ENCODE assay signal across 24 cellular contexts in the genomic region with DNA sequence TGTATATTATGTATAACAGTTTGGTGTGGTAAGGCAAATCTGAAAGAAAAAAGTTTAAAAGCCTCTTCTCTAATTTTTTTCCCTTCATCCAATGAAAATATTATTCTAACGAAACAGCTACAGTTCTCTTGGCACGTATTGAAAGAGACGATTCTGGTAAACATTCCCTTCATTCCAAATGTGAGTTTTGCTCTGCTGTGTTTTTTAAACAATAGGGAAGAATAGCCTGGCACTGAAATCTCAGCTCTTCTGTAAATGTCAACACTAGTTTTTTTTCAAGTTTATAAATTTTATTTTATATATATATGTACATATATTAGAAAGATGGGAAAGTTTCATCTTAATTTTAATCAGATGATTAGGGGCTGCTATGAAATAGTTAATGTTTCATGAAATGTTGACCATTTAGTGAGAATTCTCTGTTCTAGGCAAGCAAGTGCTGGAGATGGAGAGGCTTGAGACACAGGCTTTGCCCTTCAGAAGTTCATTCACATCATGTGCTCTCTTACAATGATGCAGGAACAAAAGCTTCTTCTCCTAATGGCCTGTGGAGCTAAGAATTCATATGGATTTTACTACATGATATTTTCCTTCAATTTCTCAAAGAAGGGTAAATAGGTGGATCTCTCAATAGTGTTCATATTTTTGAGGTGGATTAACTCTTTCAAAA. TPM values are rescaled to one million over a fixed set of nuclear protein-coding genes. Genes with fewer than 3 reads are reported as not detected.
A peak's percentile ranks its signal among the peaks of the same experiment; 100 is the strongest.
DNase-seq lines count a peak whose midpoint lies in the region; ATAC-seq and TF ChIP-seq lines count a peak whose summit lies in the region.
"Had no signal": no experiment of that assay in that cellular context is flagged by ENCODE, and none has a peak within 500 bp of the region (broad histone marks: within the 10 kb centered on the region; RNA-seq: fewer than 3 reads in every experiment).

No MANE protein-coding gene starts in this region.

- POLR2A ChIA-PET in CD8-positive, alpha-beta T cell (lab: Charles Lee): interaction anchor here (0.6 to 1.1 kb wide), 3 partner anchors 8 to 77 kb away, joined by 3 to 4 read pairs (median 3); no protein-coding TSS in a partner anchor

- H3K4me3 ChIP-seq in CD8-positive, alpha-beta T cell (ENCODE audit: low read depth, low read length): no peak overlapping the region
- no peak overlapping the region for H3K4me3 ChIP-seq in fibroblast of the aortic adventitia (ENCODE audit: low read depth, low read length)
- H3K4me3 ChIP-seq: stomach, upper lobe of right lung had no signal

- peaks cover 57% of the 10 kb centered on the region for H3K4me1 ChIP-seq in CD8-positive, alpha-beta T cell (ENCODE audit: insufficient read depth, low read length)

- CTCF ChIA-PET in CD8-positive, alpha-beta T cell (lab: Charles Lee): interaction anchor here (0.5 to 8.7 kb wide), 5 partner anchors 24 to 214 kb away, joined by 3 to 81 read pairs (median 3); partner anchors contain the start of gene MCM3

- no peaks in the 10 kb centered on the region for H3K9me3 ChIP-seq in CD8-positive, alpha-beta T cell (ENCODE audit: low read length)
- H3K9me3 ChIP-seq: stomach, upper lobe of right lung had no signal

- peaks cover 66% of the 10 kb centered on the region for H3K36me3 Mint-ChIP-seq in CD8-positive, alpha-beta T cell
- H3K36me3 Mint-ChIP-seq: naive B cell had no signal

- no peak for ATAC-seq in CD8-positive, alpha-beta T cell
- ATAC-seq in HG03139 (IDR thresholded peaks at IDR 0.05; ENCODE audit: unreplicated experiment): no peak
- no peak for ATAC-seq in GM19455 (IDR thresholded peaks at IDR 0.05; ENCODE audit: unreplicated experiment)
- ATAC-seq: activated CD8-positive, alpha-beta T cell treated with anti-CD3 and anti-CD28 coated beads, Interleukin-2, amount 10 ng/mL, durations not matched to agents 7 days and 5 days; left colon; right cardiac atrium; upper lobe of right lung had no signal

- no peak for DNase-seq in CD8-positive, alpha-beta T cell
- DNase-seq in astrocyte of the hippocampus (ENCODE audit: low read depth, low spot score) (peak; percentile 43), fibroblast of the aortic adventitia (ENCODE audit: low read depth) (peak; percentile 55), pons (ENCODE audit: low spot score) (peak; percentile 86), NCI-H510A treated with DMSO at 0.1 percent for 48 hours (lab: John Stamatoyannopoulos, UW) (no peak), HPDE6-E6E7 (ENCODE audit: extremely low spot score) (no peak)
- DNase-seq: activated CD4-positive, CD25-positive, alpha-beta regulatory T cell treated with anti-CD3 and anti-CD28 coated beads, Interleukin-2, amount 50 U/mL, for 72 hours; activated CD8-positive, alpha-beta T cell treated with anti-CD3 and anti-CD28 coated beads, Interleukin-2, amount 10 ng/mL, durations not matched to agents 7 days and 5 days; activated gamma-delta T cell treated with Interleukin-2 at 50 U/mL for 16 hours; effector CD4-positive, alpha-beta T cell; H9; KG1; left colon; mesenchymal stem cell; naive B cell; NCI-H1694 treated with DMSO at 0.1 percent for 48 hours; NCI-H2171 treated with DMSO at 0.1 percent for 48 hours; NCI-H526 treated with DMSO at 0.1 percent for 48 hours; right cardiac atrium; stomach; upper lobe of right lung had no signal

- no peak overlapping the region for H3K27ac ChIP-seq in CD8-positive, alpha-beta T cell (ENCODE audit: low read depth, low read length)
- H3K27ac ChIP-seq: C4-2B, stomach, upper lobe of right lung had no signal

- H3K27ac Mint-ChIP-seq in CD8-positive, alpha-beta T cell: peak overlapping the region; percentile 71
- H3K27ac Mint-ChIP-seq: activated CD8-positive, alpha-beta T cell treated with anti-CD3 and anti-CD28 coated beads, Interleukin-2, amount 10 ng/mL, durations not matched to agents 7 days and 5 days; H9 had no signal

- intact Hi-C loops in CD8-positive, alpha-beta T cell (cut with DNase I, micrococcal nuclease): no loop called here

- peaks cover 81% of the 10 kb centered on the region for H3K4me1 Mint-ChIP-seq in CD8-positive, alpha-beta T cell (ENCODE audit: low read depth)

- no peaks in the 10 kb centered on the region for H3K9me3 Mint-ChIP-seq in CD8-positive, alpha-beta T cell
- H3K9me3 Mint-ChIP-seq: H9, naive B cell had no signal

- TF ChIP-seq CTCF in CD8-positive, alpha-beta T cell (IDR thresholded peaks at IDR 0.05): no peak
- no peak for TF ChIP-seq CTCF in fibroblast of the aortic adventitia (IDR thresholded peaks at IDR 0.05; ENCODE audit: insufficient read depth, low read length)

- H3K27me3 ChIP-seq in CD8-positive, alpha-beta T cell (ENCODE audit: insufficient read depth, low read length): no peaks in the 10 kb centered on the region
- H3K27me3 ChIP-seq: stomach, upper lobe of right lung had no signal

- peaks cover 6% of the 10 kb centered on the region for H3K36me3 ChIP-seq in CD8-positive, alpha-beta T cell (ENCODE audit: insufficient read depth, low read length)
- H3K36me3 ChIP-seq: upper lobe of right lung had no signal

- H3K27me3 Mint-ChIP-seq in CD8-positive, alpha-beta T cell (ENCODE audit: low read depth): no peaks in the 10 kb centered on the region
- H3K27me3 Mint-ChIP-seq: naive B cell had no signal

- H3K4me3 Mint-ChIP-seq in CD8-positive, alpha-beta T cell: no peak overlapping the region
- H3K4me3 Mint-ChIP-seq: activated CD8-positive, alpha-beta T cell treated with anti-CD3 and anti-CD28 coated beads, Interleukin-2, amount 10 ng/mL, durations not matched to agents 7 days and 5 days; H9 had no signal

RNA-seq across cellular contexts. Expression of gene PAQR8, which starts 4.1 kb away (rescaled TPM):
- total RNA-seq in CD8-positive, alpha-beta T cell: 1 to 10 TPM; 1.8 to 2.2 TPM
- 3.5 and 8.6 TPM in 2 replicates for total RNA-seq in fibroblast of the aortic adventitia (ENCODE audit: low replicate concordance)

RNA-seq across cellular contexts. Expression of gene EFHC1, which starts 54.1 kb away (rescaled TPM):
- total RNA-seq in CD8-positive, alpha-beta T cell: 1 to 10 TPM; 5.1 to 6.9 TPM
- total RNA-seq in fibroblast of the aortic adventitia (ENCODE audit: low replicate concordance): 30.3 and 44.2 TPM in 2 replicates

Comparison
In these comparisons a context has a peak if more than half of its experiments do, and no peak if none do; other contexts are left out.
1. DNase-seq: peak in astrocyte of the hippocampus (single experiment), fibroblast of the aortic adventitia (single experiment) and pons (single experiment); none in CD8-positive, alpha-beta T cell (0 of 7), NCI-H510A treated with DMSO at 0.1 percent for 48 hours (single experiment) and HPDE6-E6E7 (single experiment).